Comparison of ENCODE assay signal across 22 cellular contexts in the genomic region with DNA sequence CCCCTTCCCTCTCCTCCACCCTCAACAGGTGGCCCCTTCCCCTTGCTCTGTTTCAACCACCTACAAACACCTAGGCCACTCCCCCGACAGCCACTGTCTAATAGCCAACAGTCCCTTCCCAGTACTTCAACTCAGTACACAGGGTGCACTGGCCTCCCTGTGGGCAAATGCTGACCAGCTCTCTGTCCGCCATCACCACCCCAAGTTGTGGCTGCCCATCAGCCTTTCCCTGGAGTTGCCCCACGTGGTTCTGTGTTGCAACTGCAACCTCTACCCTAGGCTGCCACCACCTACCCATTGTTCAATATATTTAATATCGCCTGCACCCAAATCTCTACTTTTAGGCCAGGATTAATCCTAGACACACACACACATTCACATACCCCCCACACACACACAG.
DNase-seq lines count a peak whose midpoint lies in the region; ATAC-seq and TF ChIP-seq lines count a peak whose summit lies in the region.
"Had no signal": no experiment of that assay in that cellular context is flagged by ENCODE, and none has a peak within 500 bp of the region (broad histone marks: within the 10 kb centered on the region; RNA-seq: fewer than 3 reads in every experiment).

No MANE protein-coding gene starts in this region.

- H3K79me2 ChIP-seq in DND-41 (ENCODE audit: insufficient read depth, low read length), result no peaks in the 10 kb centered on the region

- POLR2A ChIA-PET in WTC11 (lab: Charles Lee), result no interaction called here

- H3K36me3 Mint-ChIP-seq in WTC11, result no peaks in the 10 kb centered on the region
- H3K36me3 Mint-ChIP-seq in nephron progenitor cell (ENCODE audit: low read depth), result no peaks in the 10 kb centered on the region
- H3K36me3 Mint-ChIP-seq: brain had no signal

- peak; percentile 5 for TF ChIP-seq CTCF in DND-41 (IDR thresholded peaks at IDR 0.05; ENCODE audit: borderline replicate concordance, extremely low read depth, low read length, poor library complexity, severe bottlenecking)
- TF ChIP-seq CTCF in WTC11 (IDR thresholded peaks at IDR 0.05), result no peak
- TF ChIP-seq CTCF in nephron progenitor cell (IDR thresholded peaks at IDR 0.05), result no peak

- no peaks in the 10 kb centered on the region for H3K9me3 ChIP-seq in DND-41 (ENCODE audit: insufficient read depth, low read length, severe bottlenecking)
- H3K9me3 ChIP-seq: adrenal gland, upper lobe of left lung had no signal

- H2AFZ ChIP-seq in DND-41 (ENCODE audit: low read depth, low read length), result no peak overlapping the region

- no peaks in the 10 kb centered on the region for H3K27me3 ChIP-seq in DND-41 (ENCODE audit: insufficient read depth, low read length, poor library complexity)
- no peaks in the 10 kb centered on the region for H3K27me3 ChIP-seq in H7 (ENCODE audit: control insufficient read depth, insufficient read depth, low read length)
- H3K27me3 ChIP-seq: adrenal gland, foreskin keratinocyte, upper lobe of left lung had no signal

- H3K4me3 Mint-ChIP-seq in WTC11 (no peak overlapping the region), nephron progenitor cell (no peak overlapping the region)
- H3K4me3 Mint-ChIP-seq: activated CD4-positive, alpha-beta T cell treated with anti-CD3 and anti-CD28 coated beads, Interleukin-2, amount 10 ng/mL, durations not matched to agents 24 days and 14 days; activated T-cell treated with anti-CD3 and anti-CD28 coated beads, Interleukin-2, amount 50 U/mL, for 72 hours; brain; CD4-positive, alpha-beta T cell had no signal

- H3K27ac Mint-ChIP-seq in WTC11 (no peak overlapping the region), nephron progenitor cell (peak overlapping the region; percentile 70)
- H3K27ac Mint-ChIP-seq: activated CD4-positive, alpha-beta T cell treated with anti-CD3 and anti-CD28 coated beads, Interleukin-2, amount 10 ng/mL, durations not matched to agents 24 days and 14 days; activated T-cell treated with anti-CD3 and anti-CD28 coated beads, Interleukin-2, amount 50 U/mL, for 72 hours; CD4-positive, alpha-beta T cell had no signal

- H3K36me3 ChIP-seq in DND-41 (ENCODE audit: insufficient read depth, low read length), result no peaks in the 10 kb centered on the region
- no peaks in the 10 kb centered on the region for H3K36me3 ChIP-seq in H7 (replicated peaks; ENCODE audit: control insufficient read depth, insufficient read depth, low read length)
- H3K36me3 ChIP-seq: adrenal gland, upper lobe of left lung had no signal

- H3K27me3 Mint-ChIP-seq in WTC11 (ENCODE audit: low read depth) (no peaks in the 10 kb centered on the region), nephron progenitor cell (ENCODE audit: low read depth, poor library complexity) (no peaks in the 10 kb centered on the region)
- H3K27me3 Mint-ChIP-seq: brain; CD4-positive, alpha-beta T cell had no signal

- CTCF ChIA-PET in WTC11 (lab: Charles Lee), result interaction anchor here (0.8 to 3.9 kb wide), 8 partner anchors 10 to 388 kb away, joined by 3 to 53 read pairs (median 5); no protein-coding TSS in a partner anchor

- no peaks in the 10 kb centered on the region for H3K4me1 ChIP-seq in DND-41 (ENCODE audit: insufficient read depth, low read length)
- H3K4me1 ChIP-seq: adrenal gland had no signal

- DNase-seq in DND-41 (no peak), H7 (peak; percentile 45), WTC11 (ENCODE audit: low spot score) (peak; percentile 23), nephron progenitor cell (no peak), kidney glomerular epithelial cell (lab: John Stamatoyannopoulos, UW) (no peak), SKM-1 (lab: John Stamatoyannopoulos, UW; ENCODE audit: unreplicated experiment) (no peak)
- no peak for DNase-seq in stimulated activated CD4-positive, alpha-beta T cell treated with anti-CD3 and anti-CD28 coated beads, Interleukin-4, amount 100 ng/mL, for 4 hours
- DNase-seq: activated CD4-positive, alpha-beta T cell treated with anti-CD3 and anti-CD28 coated beads, Interleukin-2, amount 10 ng/mL, durations not matched to agents 24 days and 14 days; activated naive CD4-positive, alpha-beta T cell treated with Interleukin-2 at 50 U/mL for 16 hours; activated T-cell treated with anti-CD3 and anti-CD28 coated beads, Interleukin-2, amount 50 U/mL, for 72 hours; adrenal gland; CD4-positive, alpha-beta T cell; DMS 273 treated with DMSO at 0.1 percent for 48 hours; foreskin keratinocyte; GF-D8; NCI-H2107; NK-92 treated with Interleukin-12 subunit alpha and Interleukin-12 subunit beta, amount 100 ng/mL, for 24 hours; T-helper 2 cell; upper lobe of left lung had no signal

- no peak overlapping the region for H3K9ac ChIP-seq in DND-41 (ENCODE audit: low read depth, low read length)

- H3K4me3 ChIP-seq in DND-41 (ENCODE audit: low read depth in 1 of 2, low read length in 2 of 2) (no peak overlapping the region), H7 (ENCODE audit: insufficient read depth, low read depth, low read length) (no peak overlapping the region)
- H3K4me3 ChIP-seq: adrenal gland, upper lobe of left lung had no signal

- H3K4me2 ChIP-seq in DND-41 (ENCODE audit: insufficient read depth, low read length), result no peak overlapping the region

- H4K20me1 ChIP-seq in DND-41 (ENCODE audit: insufficient read depth, low read length), result no peaks in the 10 kb centered on the region

- H3K4me1 Mint-ChIP-seq in WTC11, result peaks cover 6% of the 10 kb centered on the region
- peaks cover 30% of the 10 kb centered on the region for H3K4me1 Mint-ChIP-seq in nephron progenitor cell
- H3K4me1 Mint-ChIP-seq: activated CD4-positive, alpha-beta T cell treated with anti-CD3 and anti-CD28 coated beads, Interleukin-2, amount 10 ng/mL, durations not matched to agents 24 days and 14 days had no signal

- ATAC-seq in DND-41 (ENCODE audit: insufficient read depth, low read depth) (no peak), WTC11 (peak; percentile 95), GM18868 (IDR thresholded peaks at IDR 0.05; ENCODE audit: unreplicated experiment) (no peak)
- ATAC-seq: activated T-cell treated with anti-CD3 and anti-CD28 coated beads, Interleukin-2, amount 50 U/mL, for 72 hours; foreskin keratinocyte had no signal

- H3K9me3 Mint-ChIP-seq in WTC11 (no peaks in the 10 kb centered on the region), nephron progenitor cell (no peaks in the 10 kb centered on the region)
- H3K9me3 Mint-ChIP-seq: activated CD4-positive, alpha-beta T cell treated with anti-CD3 and anti-CD28 coated beads, Interleukin-2, amount 10 ng/mL, durations not matched to agents 24 days and 14 days; activated T-cell treated with anti-CD3 and anti-CD28 coated beads, Interleukin-2, amount 50 U/mL, for 72 hours; brain; CD4-positive, alpha-beta T cell had no signal

- H3K27ac ChIP-seq in DND-41 (ENCODE audit: low read length), result no peak overlapping the region
- H3K27ac ChIP-seq: adrenal gland, foreskin keratinocyte, HL-60, upper lobe of left lung had no signal

TF ChIP-seq in WTC11, 78 proteins besides CTCF, POLR2A, EP300 and RAD21 (continues in another document):
- TF ChIP-seq, protein P1, sequence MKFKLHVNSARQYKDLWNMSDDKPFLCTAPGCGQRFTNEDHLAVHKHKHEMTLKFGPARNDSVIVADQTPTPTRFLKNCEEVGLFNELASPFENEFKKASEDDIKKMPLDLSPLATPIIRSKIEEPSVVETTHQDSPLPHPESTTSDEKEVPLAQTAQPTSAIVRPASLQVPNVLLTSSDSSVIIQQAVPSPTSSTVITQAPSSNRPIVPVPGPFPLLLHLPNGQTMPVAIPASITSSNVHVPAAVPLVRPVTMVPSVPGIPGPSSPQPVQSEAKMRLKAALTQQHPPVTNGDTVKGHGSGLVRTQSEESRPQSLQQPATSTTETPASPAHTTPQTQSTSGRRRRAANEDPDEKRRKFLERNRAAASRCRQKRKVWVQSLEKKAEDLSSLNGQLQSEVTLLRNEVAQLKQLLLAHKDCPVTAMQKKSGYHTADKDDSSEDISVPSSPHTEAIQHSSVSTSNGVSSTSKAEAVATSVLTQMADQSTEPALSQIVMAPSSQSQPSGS (CRISPR knock-in tag; IDR thresholded peaks at IDR 0.05; ENCODE audit: borderline replicate concordance, low read depth), result no peak
- TF ChIP-seq JAZF1 (CRISPR knock-in tag; IDR thresholded peaks at IDR 0.05) (no peak), FOXP1 (CRISPR knock-in tag; IDR thresholded peaks at IDR 0.05; ENCODE audit: borderline replicate concordance) (no peak), ZNF671 (CRISPR knock-in tag; IDR thresholded peaks at IDR 0.05) (no peak), NFATC4 (CRISPR knock-in tag; IDR thresholded peaks at IDR 0.05) (no peak), CREM (CRISPR knock-in tag; IDR thresholded peaks at IDR 0.05) (no peak), ZNF416 (CRISPR knock-in tag; IDR thresholded peaks at IDR 0.05) (no peak)
- TF ChIP-seq, protein P2, sequence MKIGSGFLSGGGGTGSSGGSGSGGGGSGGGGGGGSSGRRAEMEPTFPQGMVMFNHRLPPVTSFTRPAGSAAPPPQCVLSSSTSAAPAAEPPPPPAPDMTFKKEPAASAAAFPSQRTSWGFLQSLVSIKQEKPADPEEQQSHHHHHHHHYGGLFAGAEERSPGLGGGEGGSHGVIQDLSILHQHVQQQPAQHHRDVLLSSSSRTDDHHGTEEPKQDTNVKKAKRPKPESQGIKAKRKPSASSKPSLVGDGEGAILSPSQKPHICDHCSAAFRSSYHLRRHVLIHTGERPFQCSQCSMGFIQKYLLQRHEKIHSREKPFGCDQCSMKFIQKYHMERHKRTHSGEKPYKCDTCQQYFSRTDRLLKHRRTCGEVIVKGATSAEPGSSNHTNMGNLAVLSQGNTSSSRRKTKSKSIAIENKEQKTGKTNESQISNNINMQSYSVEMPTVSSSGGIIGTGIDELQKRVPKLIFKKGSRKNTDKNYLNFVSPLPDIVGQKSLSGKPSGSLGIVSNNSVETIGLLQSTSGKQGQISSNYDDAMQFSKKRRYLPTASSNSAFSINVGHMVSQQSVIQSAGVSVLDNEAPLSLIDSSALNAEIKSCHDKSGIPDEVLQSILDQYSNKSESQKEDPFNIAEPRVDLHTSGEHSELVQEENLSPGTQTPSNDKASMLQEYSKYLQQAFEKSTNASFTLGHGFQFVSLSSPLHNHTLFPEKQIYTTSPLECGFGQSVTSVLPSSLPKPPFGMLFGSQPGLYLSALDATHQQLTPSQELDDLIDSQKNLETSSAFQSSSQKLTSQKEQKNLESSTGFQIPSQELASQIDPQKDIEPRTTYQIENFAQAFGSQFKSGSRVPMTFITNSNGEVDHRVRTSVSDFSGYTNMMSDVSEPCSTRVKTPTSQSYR (CRISPR knock-in tag; IDR thresholded peaks at IDR 0.05), result no peak

Comparison
In these comparisons a context has a peak if more than half of its experiments do, and no peak if none do; other contexts are left out.
1. DNase-seq: peak in H7 (single experiment) and WTC11 (single experiment); none in DND-41 (single experiment), nephron progenitor cell (single experiment), kidney glomerular epithelial cell (single experiment), stimulated activated CD4-positive, alpha-beta T cell treated with anti-CD3 and anti-CD28 coated beads, Interleukin-4, amount 100 ng/mL, for 4 hours (0 of 2) and SKM-1 (single experiment).